ENCODE assay signal across 26 cellular contexts in genomic region chr4:102064747-102065442, GRCh38.
DNase-seq lines count a peak whose midpoint lies in the region; ATAC-seq, FAIRE-seq and TF ChIP-seq lines count a peak whose summit lies in the region.
"Had no signal": no experiment of that assay in that cellular context is flagged by ENCODE, and none has a peak within 500 bp of the region (broad histone marks: within the 10 kb centered on the region; RNA-seq: fewer than 3 reads in every experiment).

No MANE protein-coding gene starts in this region.

- no peak overlapping the region for H3K14ac ChIP-seq in neuronal stem cell (ENCODE audit: low read length)

- H4K20me1 ChIP-seq in DND-41 (ENCODE audit: insufficient read depth, low read length), result no peaks in the 10 kb centered on the region

- no peak overlapping the region for H2BK120ac ChIP-seq in neuronal stem cell (ENCODE audit: low read depth, low read length)

- POLR2A ChIA-PET in RWPE1 (lab: Yijun Ruan, JAX; ENCODE audit: low non-redundant PET), result no interaction called here

- no peak overlapping the region for H2BK15ac ChIP-seq in neuronal stem cell (ENCODE audit: low read length)

- no peaks in the 10 kb centered on the region for H3K36me3 ChIP-seq in DND-41 (ENCODE audit: insufficient read depth, low read length)
- H3K36me3 ChIP-seq in neuronal stem cell (replicated peaks in 1 of 2; ENCODE audit: control insufficient read depth in 2 of 2, insufficient read depth in 2 of 2, low read length in 2 of 2), result no peaks in the 10 kb centered on the region
- no peaks in the 10 kb centered on the region for H3K36me3 ChIP-seq in MG63

- no peaks in the 10 kb centered on the region for H3K79me1 ChIP-seq in neuronal stem cell (ENCODE audit: low read depth, low read length)

- no peak overlapping the region for H2AFZ ChIP-seq in DND-41 (ENCODE audit: low read depth, low read length)
- peak overlapping the region; percentile 68 for H2AFZ ChIP-seq in neuronal stem cell (ENCODE audit: low read length)
- H2AFZ ChIP-seq: PC-9 had no signal

- TF ChIP-seq CTCF in DND-41 (IDR thresholded peaks at IDR 0.05; ENCODE audit: borderline replicate concordance, extremely low read depth, low read length, poor library complexity, severe bottlenecking) (no peak), RWPE1 (conservative IDR thresholded peaks at IDR 0.05; ENCODE audit: low read depth) (no peak), foreskin keratinocyte (conservative IDR thresholded peaks at IDR 0.05) (no peak), D721Med (IDR thresholded peaks at IDR 0.05; ENCODE audit: insufficient read depth, missing control alignments) (no peak)

- H3K79me2 ChIP-seq in DND-41 (ENCODE audit: insufficient read depth, low read length), result no peaks in the 10 kb centered on the region

- DNase-seq in DND-41 (no peak), RWPE1 (ENCODE audit: low spot score) (peak; percentile 1), foreskin keratinocyte (peak; percentile 65 to 78), neuronal stem cell (ENCODE audit: low spot score) (no peak), D721Med (ENCODE audit: insufficient read length, low spot score) (no peak), MG63 (no peak), islet precursor cell (no peak)
- DNase-seq: DMS53, EL, GF-D8, H7, HFFc6, KBM-7, NCI-H1105, NCI-H146, NCI-H2029, NCI-H2227 treated with DMSO at 0.1 percent for 48 hours, NCI-H510A, NCI-H748 treated with DMSO at 0.1 percent for 48 hours, PC-9, RPMI8226, SHP77 treated with DMSO at 0.1 percent for 48 hours had no signal

- no peak overlapping the region for H3K4me2 ChIP-seq in DND-41 (ENCODE audit: insufficient read depth, low read length)
- no peak overlapping the region for H3K4me2 ChIP-seq in neuronal stem cell (ENCODE audit: insufficient read depth, low read length, poor library complexity, severe bottlenecking)
- H3K4me2 ChIP-seq: PC-9 had no signal

- no peak overlapping the region for H4K8ac ChIP-seq in neuronal stem cell (ENCODE audit: low read depth, low read length)

- no peak overlapping the region for H3K4ac ChIP-seq in neuronal stem cell (ENCODE audit: low read length)

- no peak overlapping the region for H3K18ac ChIP-seq in neuronal stem cell (ENCODE audit: low read length)

- H3K9ac ChIP-seq in DND-41 (ENCODE audit: low read depth, low read length) (no peak overlapping the region), neuronal stem cell (ENCODE audit: low read depth, low read length, poor library complexity) (no peak overlapping the region)

- no peak overlapping the region for H2BK12ac ChIP-seq in neuronal stem cell (ENCODE audit: low read length)

- H3K27ac ChIP-seq in DND-41 (ENCODE audit: low read length) (no peak overlapping the region), RWPE1 (no peak overlapping the region), foreskin keratinocyte (no peak overlapping the region), neuronal stem cell (replicated peaks; ENCODE audit: low read length) (no peak overlapping the region)
- H3K27ac ChIP-seq: HL-60, PC-9 had no signal

- H2AK5ac ChIP-seq in neuronal stem cell (ENCODE audit: low read depth, low read length), result no peak overlapping the region

- no peak overlapping the region for H3K23ac ChIP-seq in neuronal stem cell (ENCODE audit: low read depth, low read length, poor library complexity)

- no peak for FAIRE-seq in D721Med (lab: Jason Lieb, UNC)
- FAIRE-seq: GM19239, HepG2 had no signal

- CTCF ChIA-PET in RWPE1 (lab: Yijun Ruan, JAX), result no interaction called here

- H4K91ac ChIP-seq in neuronal stem cell (ENCODE audit: low read depth, low read length, poor library complexity), result no peak overlapping the region

- no peak overlapping the region for H2BK5ac ChIP-seq in neuronal stem cell (ENCODE audit: low read length)

- H3K27me3 ChIP-seq in DND-41 (ENCODE audit: insufficient read depth, low read length, poor library complexity) (no peaks in the 10 kb centered on the region), foreskin keratinocyte (no peaks in the 10 kb centered on the region), neuronal stem cell (ENCODE audit: control insufficient read depth in 3 of 3, insufficient read depth in 3 of 3, low read depth in 1 of 3, low read length in 3 of 3) (no peaks in the 10 kb centered on the region), MG63 (no peaks in the 10 kb centered on the region)

- H3K4me3 ChIP-seq in DND-41 (ENCODE audit: low read depth in 1 of 2, low read length in 2 of 2) (no peak overlapping the region), neuronal stem cell (ENCODE audit: low read length in 2 of 2) (no peak overlapping the region), MG63 (no peak overlapping the region)
- H3K4me3 ChIP-seq: PC-9 had no signal

- no peaks in the 10 kb centered on the region for H3K9me3 ChIP-seq in DND-41 (ENCODE audit: insufficient read depth, low read length, severe bottlenecking)
- no peaks in the 10 kb centered on the region for H3K9me3 ChIP-seq in neuronal stem cell (replicated peaks in 1 of 2; ENCODE audit: control insufficient read depth in 2 of 2, insufficient read depth in 1 of 2, low read depth in 1 of 2, low read length in 2 of 2)
- no peaks in the 10 kb centered on the region for H3K9me3 ChIP-seq in MG63

- H3K4me1 ChIP-seq in DND-41 (ENCODE audit: insufficient read depth, low read length) (no peaks in the 10 kb centered on the region), foreskin keratinocyte (peaks cover 12% of the 10 kb centered on the region), neuronal stem cell (ENCODE audit: control insufficient read depth in 2 of 2, insufficient read depth in 1 of 2, low read depth in 1 of 2, low read length in 2 of 2) (peaks cover 0 to 2% of the 10 kb centered on the region in 2 donors)

- ATAC-seq in DND-41 (ENCODE audit: insufficient read depth, low read depth), result peak; percentile 78
- ATAC-seq in foreskin keratinocyte, result peak; percentile 50
- no peak for ATAC-seq in HG02798 (IDR thresholded peaks at IDR 0.05; ENCODE audit: poor library complexity, unreplicated experiment)
- ATAC-seq: HepG2 had no signal

Comparison
In these comparisons a context has a peak if more than half of its experiments do, and no peak if none do; other contexts are left out.
1. DNase-seq: peak in RWPE1 (single experiment) and foreskin keratinocyte (2 of 2); none in DND-41 (single experiment), neuronal stem cell (single experiment), D721Med (single experiment), MG63 (single experiment) and islet precursor cell (single experiment).